Comparison of ENCODE assay signal across 14 cellular contexts in genomic region chr1:58964880-58965279, GRCh38.
DNase-seq lines count a peak whose midpoint lies in the region; ATAC-seq and TF ChIP-seq lines count a peak whose summit lies in the region.
"Had no signal": no experiment of that assay in that cellular context is flagged by ENCODE, and none has a peak within 500 bp of the region (broad histone marks: within the 10 kb centered on the region; RNA-seq: fewer than 3 reads in every experiment).

No MANE protein-coding gene starts in this region.

- no peak for TF ChIP-seq POLR2A in adrenal gland (IDR thresholded peaks at IDR 0.05)

- 56 to 58% (median 56%) methylated on average over 1 of the region's 1 CpG for WGBS in adrenal gland, 4 donors

- no peaks in the 10 kb centered on the region for H3K27me3 ChIP-seq in right atrium auricular region
- no peaks in the 10 kb centered on the region for H3K27me3 ChIP-seq in adrenal gland
- H3K27me3 ChIP-seq in upper lobe of right lung = no peaks in the 10 kb centered on the region
- no peaks in the 10 kb centered on the region for H3K27me3 ChIP-seq in H7 (ENCODE audit: control insufficient read depth, insufficient read depth, low read length)

- ATAC-seq in Right ventricle myocardium superior (ENCODE audit: poor library complexity) (peak; percentile 44), upper lobe of right lung (peak; percentile 91), HG02981 (IDR thresholded peaks at IDR 0.05; ENCODE audit: unreplicated experiment) (no peak)
- ATAC-seq: activated CD4-positive, alpha-beta T cell treated with anti-CD3 and anti-CD28 coated beads for 36 hours; stimulated activated naive B cell treated with anti-CD40 and anti-IgM and Interleukin-4, amounts not matched to agents 10 μg/mL and 1 μg/mL and 100 μg/mL, for 72 hours; T-cell had no signal

- H3K4me3 ChIP-seq in right atrium auricular region = no peak overlapping the region
- no peak overlapping the region for H3K4me3 ChIP-seq in adrenal gland
- H3K4me3 ChIP-seq in upper lobe of right lung = no peak overlapping the region
- H3K4me3 ChIP-seq in H7 (ENCODE audit: insufficient read depth, low read depth, low read length) = no peak overlapping the region

- DNase-seq in Right ventricle myocardium superior (no peak), right atrium auricular region (ENCODE audit: low spot score) (no peak), adrenal gland (peak in 6 of 7 donors; percentile 29 to 71 (median 50)), kidney tubule cell (ENCODE audit: low spot score) (peak; percentile 37), upper lobe of right lung (peak; percentile 70), cerebellum (ENCODE audit: low spot score) (no peak), H7 (no peak)
- DNase-seq: activated CD4-positive, alpha-beta T cell treated with anti-CD3 and anti-CD28 coated beads for 36 hours; effector memory CD4-positive, alpha-beta T cell; NCI-H187 treated with DMSO at 0.1 percent for 48 hours; stimulated activated CD4-positive, alpha-beta T cell treated with anti-CD3 and anti-CD28 coated beads, Interleukin-2, amount 100 ng/mL, for 48 hours; stimulated activated naive B cell treated with anti-CD40 and anti-IgM and Interleukin-4, amounts not matched to agents 10 μg/mL and 1 μg/mL and 100 μg/mL, for 72 hours; T-cell had no signal

- H3K36me3 ChIP-seq in right atrium auricular region (no peaks in the 10 kb centered on the region), adrenal gland (replicated peaks in 1 of 2) (no peaks in the 10 kb centered on the region), upper lobe of right lung (no peaks in the 10 kb centered on the region), H7 (replicated peaks; ENCODE audit: control insufficient read depth, insufficient read depth, low read length) (no peaks in the 10 kb centered on the region)

- H3K4me1 ChIP-seq in right atrium auricular region = peaks cover 0 to 13% of the 10 kb centered on the region in 2 donors
- H3K4me1 ChIP-seq in adrenal gland (replicated peaks in 1 of 2) = peaks cover 6 to 12% of the 10 kb centered on the region in 2 donors
- H3K4me1 ChIP-seq in upper lobe of right lung = peaks cover 23% of the 10 kb centered on the region

- intact Hi-C loops in Right ventricle myocardium superior (cut with DNase I) (no loop called here), adrenal gland (cut with DNase I) (no loop called here), upper lobe of right lung (cut with DNase I) (no loop called here)

- no peak overlapping the region for H3K27ac ChIP-seq in right atrium auricular region
- H3K27ac ChIP-seq in adrenal gland = no peak overlapping the region
- no peak overlapping the region for H3K27ac ChIP-seq in upper lobe of right lung

- TF ChIP-seq CTCF in right atrium auricular region (IDR thresholded peaks at IDR 0.05) (no peak), adrenal gland (IDR thresholded peaks at IDR 0.05) (no peak), upper lobe of right lung (IDR thresholded peaks at IDR 0.05) (no peak)

- H3K9me3 ChIP-seq in right atrium auricular region = no peaks in the 10 kb centered on the region
- H3K9me3 ChIP-seq in adrenal gland (replicated peaks in 1 of 3) = no peaks in the 10 kb centered on the region
- no peaks in the 10 kb centered on the region for H3K9me3 ChIP-seq in upper lobe of right lung

Comparison
In these comparisons a context has a peak if more than half of its experiments do, and no peak if none do; other contexts are left out.
1. DNase-seq: peak in adrenal gland (6 of 7), kidney tubule cell (single experiment) and upper lobe of right lung (single experiment); none in Right ventricle myocardium superior (single experiment), right atrium auricular region (single experiment), cerebellum (single experiment) and H7 (single experiment).